In the genomic region with DNA sequence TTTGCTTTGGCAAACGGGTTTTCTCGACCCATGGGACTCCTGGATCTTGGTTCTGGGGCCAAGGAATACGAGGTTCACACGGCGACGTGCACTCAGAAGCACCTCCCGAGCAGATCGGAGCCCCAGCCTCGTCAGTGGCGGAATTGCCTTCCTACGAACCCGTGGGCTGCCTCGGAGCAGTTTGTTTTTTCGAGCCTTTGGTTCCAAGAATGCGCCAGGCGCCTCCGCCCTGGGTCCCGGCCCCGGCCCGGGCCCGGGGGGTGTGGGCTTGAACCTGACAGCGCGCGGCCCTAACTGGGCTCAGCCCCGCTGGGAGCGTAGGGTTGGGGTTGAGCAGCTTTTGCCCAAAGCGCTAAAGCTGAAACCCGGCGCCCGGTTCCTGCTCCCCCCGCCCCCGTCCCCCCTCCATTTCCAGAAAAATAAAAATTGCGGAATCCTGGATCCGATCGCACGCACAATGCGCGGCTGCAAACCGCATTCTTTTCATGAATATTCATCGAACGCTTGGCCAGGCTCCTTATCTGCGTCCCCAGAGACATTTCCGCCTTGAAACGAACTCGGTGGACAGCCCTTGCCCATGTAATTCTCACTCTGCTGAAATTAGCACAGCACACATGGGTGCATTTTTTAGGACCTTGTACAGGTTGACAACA, we compare ENCODE assay signal across 8 cellular contexts. TPM values are rescaled to one million over a fixed set of nuclear protein-coding genes. Genes with fewer than 3 reads are reported as not detected.
DNase-seq lines count a peak whose midpoint lies in the region; ATAC-seq lines count a peak whose summit lies in the region.

No MANE protein-coding gene starts in this region.

- intact Hi-C loops in left ventricle myocardium superior (cut with micrococcal nuclease) = loop anchor here (10.0 kb wide), 1 partner anchor 1086 kb away; no protein-coding TSS in a partner anchor

- peaks cover 31% of the 10 kb centered on the region for H3K27me3 Mint-ChIP-seq in CD4-positive, CD25-positive, alpha-beta regulatory T cell
- H3K27me3 Mint-ChIP-seq in activated naive CD8-positive, alpha-beta T cell = peaks cover 27% of the 10 kb centered on the region

- H3K4me1 Mint-ChIP-seq in CD4-positive, CD25-positive, alpha-beta regulatory T cell = peaks cover 0 to 22% (median 1%) of the 10 kb centered on the region in 4 donors
- peaks cover 11% of the 10 kb centered on the region for H3K4me1 Mint-ChIP-seq in activated naive CD8-positive, alpha-beta T cell (ENCODE audit: low read depth)

- no peak overlapping the region for H3K4me3 ChIP-seq in CD4-positive, CD25-positive, alpha-beta regulatory T cell (ENCODE audit: low read depth, low read length)
- H3K4me3 ChIP-seq in rectal smooth muscle tissue (ENCODE audit: low read length) = peak overlapping the region; percentile 83

- no peaks in the 10 kb centered on the region for H3K36me3 Mint-ChIP-seq in CD4-positive, CD25-positive, alpha-beta regulatory T cell
- H3K36me3 Mint-ChIP-seq in activated naive CD8-positive, alpha-beta T cell = no peaks in the 10 kb centered on the region

- DNase-seq in CD4-positive, CD25-positive, alpha-beta regulatory T cell = no peak
- DNase-seq in HK-2 (ENCODE audit: unreplicated experiment) (peak; percentile 32), left ventricle myocardium superior (peak; percentile 40), MV-4-11 (lab: John Stamatoyannopoulos, UW) (no peak)
- DNase-seq in NK-92 treated with Interleukin-12 subunit alpha and Interleukin-12 subunit beta, amount 100 ng/mL, for 24 hours (lab: John Stamatoyannopoulos, UW) = no peak

- H3K36me3 ChIP-seq in CD4-positive, CD25-positive, alpha-beta regulatory T cell (ENCODE audit: control insufficient read depth, insufficient read depth, low read length) = no peaks in the 10 kb centered on the region
- H3K36me3 ChIP-seq in rectal smooth muscle tissue (ENCODE audit: control insufficient read depth, insufficient read depth, low read length) = no peaks in the 10 kb centered on the region

- peaks cover 0 to 4% (median 0%) of the 10 kb centered on the region in 7 donors for H3K9me3 Mint-ChIP-seq in CD4-positive, CD25-positive, alpha-beta regulatory T cell
- peaks cover 4% of the 10 kb centered on the region for H3K9me3 Mint-ChIP-seq in activated naive CD8-positive, alpha-beta T cell (ENCODE audit: low read depth)

- H3K4me3 Mint-ChIP-seq in CD4-positive, CD25-positive, alpha-beta regulatory T cell = peak overlapping the region in 3 of 4 donors; percentile 76 to 84 (median 82)
- peak overlapping the region; percentile 66 for H3K4me3 Mint-ChIP-seq in activated naive CD8-positive, alpha-beta T cell

- peaks cover 8% of the 10 kb centered on the region for H3K4me1 ChIP-seq in CD4-positive, CD25-positive, alpha-beta regulatory T cell (ENCODE audit: control insufficient read depth, insufficient read depth, low read length, poor library complexity, severe bottlenecking)
- H3K4me1 ChIP-seq in rectal smooth muscle tissue (ENCODE audit: control insufficient read depth, insufficient read depth, low read length) = no peaks in the 10 kb centered on the region

- H3K9me3 ChIP-seq in CD4-positive, CD25-positive, alpha-beta regulatory T cell (ENCODE audit: control insufficient read depth in 2 of 2, low read length in 2 of 2) = no peaks in the 10 kb centered on the region

- peaks cover 15% of the 10 kb centered on the region for H3K27me3 ChIP-seq in CD4-positive, CD25-positive, alpha-beta regulatory T cell (ENCODE audit: control insufficient read depth, insufficient read depth, low read length)
- peaks cover 3% of the 10 kb centered on the region for H3K27me3 ChIP-seq in rectal smooth muscle tissue (ENCODE audit: control insufficient read depth, insufficient read depth, low read length)

- no peak for ATAC-seq in CD4-positive, CD25-positive, alpha-beta regulatory T cell (ENCODE audit: low read depth in 2 of 2)
- ATAC-seq in GM19351 (IDR thresholded peaks at IDR 0.05; ENCODE audit: unreplicated experiment) (peak; percentile 24), left ventricle myocardium superior (peak; percentile 34)

- no peak overlapping the region for H3K27ac ChIP-seq in CD4-positive, CD25-positive, alpha-beta regulatory T cell (ENCODE audit: insufficient read depth, low read length, poor library complexity, severe bottlenecking)
- H3K27ac ChIP-seq in rectal smooth muscle tissue (ENCODE audit: low read depth, low read length) = no peak overlapping the region

- no peak overlapping the region for H3K9ac ChIP-seq in rectal smooth muscle tissue (ENCODE audit: low read length)

- peak overlapping the region in 1 of 3 donors; percentile 63 for H3K27ac Mint-ChIP-seq in CD4-positive, CD25-positive, alpha-beta regulatory T cell
- no peak overlapping the region for H3K27ac Mint-ChIP-seq in activated naive CD8-positive, alpha-beta T cell

RNA-seq across cellular contexts. Expression of a gene that starts 1.0 kb away (rescaled TPM):
- total RNA-seq in CD4-positive, CD25-positive, alpha-beta regulatory T cell = 1.6 TPM
- polyA plus RNA-seq in CD4-positive, CD25-positive, alpha-beta regulatory T cell = 1 to 10 TPM in 3 of 4 donors, under 1 TPM in 1; 0.51 to 2.8 (median 1.8) TPM
- 2.0 TPM for total RNA-seq in left ventricle myocardium superior

Comparison
In these comparisons a context has a peak if more than half of its experiments do, and no peak if none do; other contexts are left out.
1. ATAC-seq: peak in GM19351 (single experiment) and left ventricle myocardium superior (single experiment); none in CD4-positive, CD25-positive, alpha-beta regulatory T cell (0 of 2).
2. DNase-seq: peak in HK-2 (single experiment) and left ventricle myocardium superior (single experiment); none in CD4-positive, CD25-positive, alpha-beta regulatory T cell (0 of 3), NK-92 treated with Interleukin-12 subunit alpha and Interleukin-12 subunit beta, amount 100 ng/mL, for 24 hours (single experiment) and MV-4-11 (single experiment).